Comparison of ENCODE assay signal across 15 cellular contexts in the genomic region with DNA sequence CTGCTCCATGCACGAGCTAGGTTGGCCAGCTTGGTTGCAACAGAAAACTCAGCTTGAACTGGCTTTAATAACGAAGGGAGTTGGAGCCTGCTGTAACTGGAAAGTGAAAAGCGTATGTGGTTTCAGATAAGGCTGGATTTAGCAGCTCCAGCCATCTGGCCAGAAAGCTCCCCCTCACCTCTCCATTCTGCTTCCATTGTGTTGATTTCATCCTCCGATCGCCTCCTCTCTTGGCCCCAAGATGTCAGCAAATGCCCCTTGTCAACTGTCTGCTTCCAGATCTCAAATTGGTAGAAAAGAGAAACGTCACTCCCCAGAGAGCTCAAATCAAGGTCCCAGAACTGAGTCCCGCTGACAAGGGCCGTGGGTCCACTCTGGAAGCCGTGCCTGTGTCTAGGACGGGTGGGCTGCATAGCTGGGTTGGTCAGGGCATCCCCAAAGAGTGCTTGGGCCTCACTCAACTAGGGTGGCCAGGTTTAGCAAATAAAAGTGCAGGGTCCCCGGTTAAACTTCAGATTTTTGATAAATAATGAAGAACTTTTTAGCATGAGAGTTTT.
DNase-seq lines count a peak whose midpoint lies in the region; ATAC-seq and TF ChIP-seq lines count a peak whose summit lies in the region.
"Had no signal": no experiment of that assay in that cellular context is flagged by ENCODE, and none has a peak within 500 bp of the region (broad histone marks: within the 10 kb centered on the region; RNA-seq: fewer than 3 reads in every experiment).

No MANE protein-coding gene starts in this region.

- H3K36me3 ChIP-seq in KOPT-K1 (ENCODE audit: insufficient read depth, low read length) = no peaks in the 10 kb centered on the region
- no peaks in the 10 kb centered on the region for H3K36me3 ChIP-seq in WERI-Rb-1
- no peaks in the 10 kb centered on the region for H3K36me3 ChIP-seq in spleen

- 0 out of 2 replicates have a peak, but pooled peaks have one; percentile 28 for TF ChIP-seq CTCF in WERI-Rb-1 (IDR thresholded peaks at IDR 0.05; ENCODE audit: low read depth, low read length)
- TF ChIP-seq CTCF in spleen (IDR thresholded peaks at IDR 0.05 in 8 of 11, conservative IDR thresholded peaks at IDR 0.05 in 3 of 11) = no peak

- 78 to 87% (median 85%) methylated on average over 11 of the region's 11 CpGs for WGBS in spleen, 5 donors

- intact Hi-C loops in spleen (cut with DNase I; ENCODE audit: low total_unique reads) = no loop called here
- intact Hi-C loops in left cardiac atrium (cut with DNase I) = no loop called here

- H3K4me3 ChIP-seq in WERI-Rb-1 (ENCODE audit: low read depth, low read length) (no peak overlapping the region), spleen (no peak overlapping the region)
- H3K4me3 ChIP-seq: GM23338 had no signal

- no peaks in the 10 kb centered on the region for H3K4me1 ChIP-seq in spleen

- no peaks in the 10 kb centered on the region for H3K27me3 ChIP-seq in WERI-Rb-1 (ENCODE audit: insufficient read depth, low read depth, severe bottlenecking)
- peaks cover 0 to 4% (median 0%) of the 10 kb centered on the region in 7 donors for H3K27me3 ChIP-seq in spleen (replicated peaks in 1 of 7)

- DNase-seq in NCI-H82 (lab: John Stamatoyannopoulos, UW) = peak; percentile 85
- peak; percentile 77 for DNase-seq in WERI-Rb-1
- DNase-seq in spleen = peak; percentile 51
- no peak for DNase-seq in left cardiac atrium
- no peak for DNase-seq in dermis blood vessel endothelial cell
- DNase-seq: C1 segment of cervical spinal cord; CD4-positive, alpha-beta T cell; DMS53; GF-D8; H7; IMR-90 had no signal

- TF ChIP-seq POLR2A in spleen (IDR thresholded peaks at IDR 0.05) = no peak

- H3K9me3 ChIP-seq in KOPT-K1 (ENCODE audit: insufficient read depth, low read length, poor library complexity, severe bottlenecking) (no peaks in the 10 kb centered on the region), WERI-Rb-1 (ENCODE audit: severe bottlenecking) (no peaks in the 10 kb centered on the region), spleen (no peaks in the 10 kb centered on the region)

- ATAC-seq in left cardiac atrium = no peak
- no peak for ATAC-seq in GM19023 (IDR thresholded peaks at IDR 0.05; ENCODE audit: unreplicated experiment)
- ATAC-seq: GM23338 had no signal

- H3K27ac ChIP-seq in KOPT-K1 (ENCODE audit: low read depth, low read length, poor library complexity, severe bottlenecking) (peak overlapping the region; percentile 40), WERI-Rb-1 (peak overlapping the region; percentile 49), spleen (no peak overlapping the region)
- H3K27ac ChIP-seq: HL-60 had no signal

Comparison
In these comparisons a context has a peak if more than half of its experiments do, and no peak if none do; other contexts are left out.
1. H3K27ac ChIP-seq: peak in KOPT-K1 (single experiment) and WERI-Rb-1 (single experiment); none in spleen (0 of 8).
2. DNase-seq: peak in NCI-H82 (single experiment), WERI-Rb-1 (single experiment) and spleen (single experiment); none in left cardiac atrium (single experiment) and dermis blood vessel endothelial cell (single experiment).